Comparison of ENCODE assay signal across 11 cellular contexts in genomic region chr20:25860531-25861150, GRCh38.
DNase-seq lines count a peak whose midpoint lies in the region; ATAC-seq, FAIRE-seq and TF ChIP-seq lines count a peak whose summit lies in the region.
"Had no signal": no experiment of that assay in that cellular context is flagged by ENCODE, and none has a peak within 500 bp of the region (broad histone marks: within the 10 kb centered on the region; RNA-seq: fewer than 3 reads in every experiment).

No MANE protein-coding gene starts in this region.

- in situ Hi-C loops in HepG2 (cut with HindIII; ENCODE audit: extremely low pct_ligation_motif_present, low pct_unique_long_range_greater_than_20kb), result no loop called here

- H4K20me1 ChIP-seq in HepG2 (ENCODE audit: insufficient read depth, low read length), result no peaks in the 10 kb centered on the region

- POLR2A ChIA-PET in activated B cell treated with CpG ODN at 0.5 μM for 24 hours (lab: Charles Lee) (no interaction called here), HepG2 (lab: Yijun Ruan, JAX) (no interaction called here)

- H3K4me1 Mint-ChIP-seq in activated naive CD4-positive, alpha-beta T cell treated with anti-CD3 and anti-CD28 coated beads for 36 hours (ENCODE audit: low read depth), result peaks cover 38% of the 10 kb centered on the region
- peaks cover 52% of the 10 kb centered on the region for H3K4me1 Mint-ChIP-seq in activated B cell treated with CpG ODN at 0.5 μM for 24 hours

- H3K9me3 ChIP-seq in HepG2 (ENCODE audit: low read length) (no peaks in the 10 kb centered on the region), thoracic aorta (no peaks in the 10 kb centered on the region)
- H3K9me3 ChIP-seq: stomach had no signal

- H3K36me3 ChIP-seq in HepG2 (replicated peaks in 1 of 2; ENCODE audit: control insufficient read depth in 1 of 2, insufficient read depth in 2 of 2, low read length in 2 of 2), result no peaks in the 10 kb centered on the region
- H3K36me3 ChIP-seq in thoracic aorta, result no peaks in the 10 kb centered on the region
- H3K36me3 ChIP-seq: stomach had no signal

- BruUV-seq in HepG2 (replicated peaks; lab: Mats Ljungman, UMichigan), result no TSS peak

- H3K9ac ChIP-seq in HepG2 (ENCODE audit: insufficient read depth, low read depth, low read length), result no peak overlapping the region
- H3K9ac ChIP-seq: KMS-11 had no signal

- H2AFZ ChIP-seq in HepG2 (ENCODE audit: low read length), result no peak overlapping the region

- no peak for TF ChIP-seq POLR2A in HepG2 (IDR thresholded peaks at IDR 0.05; ENCODE audit: insufficient read depth in 1 of 2, low read depth in 2 of 2, low read length in 2 of 2)

- no peak for ATAC-seq in activated B cell treated with CpG ODN at 0.5 μM for 24 hours (ENCODE audit: low read depth)
- ATAC-seq in HepG2, result peak; percentile 13
- no peak for ATAC-seq in thoracic aorta (ENCODE audit: insufficient number of reproducible peaks, low FRiP score, low read depth)
- ATAC-seq in HG02623 (IDR thresholded peaks at IDR 0.05; ENCODE audit: unreplicated experiment), result no peak

- DNase-seq in activated naive CD4-positive, alpha-beta T cell treated with anti-CD3 and anti-CD28 coated beads for 36 hours, result no peak
- no peak for DNase-seq in activated naive CD4-positive, alpha-beta T cell (lab: John Stamatoyannopoulos, UW)
- no peak for DNase-seq in activated B cell treated with CpG ODN at 0.5 μM for 24 hours
- no peak for DNase-seq in HepG2 (ENCODE audit: low spot score)
- no peak for DNase-seq in thoracic aorta (ENCODE audit: low spot score)
- DNase-seq in DMS153 (lab: John Stamatoyannopoulos, UW), result no peak
- DNase-seq in COLO829 (ENCODE audit: low spot score), result no peak
- DNase-seq: cortex of kidney had no signal

- TF ChIP-seq EP300 in HepG2 (IDR thresholded peaks at IDR 0.05; ENCODE audit: low read depth in 2 of 2, low read length in 2 of 2), result no peak
- no peak for TF ChIP-seq EP300 in HepG2 (CRISPR knock-in tag; IDR thresholded peaks at IDR 0.05; ENCODE audit: borderline replicate concordance)

- no peak overlapping the region for H3K27ac ChIP-seq in HepG2 (ENCODE audit: extremely low read length, insufficient read depth, low read length)
- no peak overlapping the region for H3K27ac ChIP-seq in thoracic aorta
- H3K27ac ChIP-seq: KMS-11 had no signal

- no peaks in the 10 kb centered on the region for H3K9me3 Mint-ChIP-seq in activated naive CD4-positive, alpha-beta T cell treated with anti-CD3 and anti-CD28 coated beads for 36 hours
- no peaks in the 10 kb centered on the region for H3K9me3 Mint-ChIP-seq in activated B cell treated with CpG ODN at 0.5 μM for 24 hours

- peaks cover 77% of the 10 kb centered on the region for H3K27me3 Mint-ChIP-seq in activated naive CD4-positive, alpha-beta T cell treated with anti-CD3 and anti-CD28 coated beads for 36 hours (ENCODE audit: low read depth)
- H3K27me3 Mint-ChIP-seq in activated B cell treated with CpG ODN at 0.5 μM for 24 hours, result peaks cover 70% of the 10 kb centered on the region

- H3K27ac Mint-ChIP-seq in activated naive CD4-positive, alpha-beta T cell treated with anti-CD3 and anti-CD28 coated beads for 36 hours, result no peak overlapping the region
- no peak overlapping the region for H3K27ac Mint-ChIP-seq in activated B cell treated with CpG ODN at 0.5 μM for 24 hours

- H3K4me3 Mint-ChIP-seq in activated naive CD4-positive, alpha-beta T cell treated with anti-CD3 and anti-CD28 coated beads for 36 hours, result peak overlapping the region; percentile 74
- peak overlapping the region; percentile 72 for H3K4me3 Mint-ChIP-seq in activated B cell treated with CpG ODN at 0.5 μM for 24 hours

- H3K4me1 ChIP-seq in HepG2 (ENCODE audit: insufficient read depth, low read length) (peaks cover 66% of the 10 kb centered on the region), thoracic aorta (ENCODE audit: control insufficient read depth in 1 of 2, low read depth in 2 of 2) (peaks cover 21 to 33% of the 10 kb centered on the region in 2 donors)

- peak overlapping the region; percentile 9 to 75 (median 48); a peak in 4 of 6 replicates for H3K4me3 ChIP-seq in HepG2 (replicated peaks in 1 of 3; ENCODE audit: insufficient read depth in 1 of 3, low read depth in 2 of 3, low read length in 3 of 3)
- peak overlapping the region; percentile 52 for H3K4me3 ChIP-seq in thoracic aorta

- 30% methylated on average over 23 of the region's 23 CpGs for WGBS in HepG2 (ENCODE audit: low lambda C conversion rate)

- CTCF ChIA-PET in activated naive CD4-positive, alpha-beta T cell treated with anti-CD3 and anti-CD28 coated beads for 36 hours (lab: Charles Lee), result no interaction called here
- CTCF ChIA-PET in activated B cell treated with CpG ODN at 0.5 μM for 24 hours (lab: Charles Lee), result no interaction called here
- CTCF ChIA-PET in HepG2 (lab: Yijun Ruan, JAX; ENCODE audit: low intra/inter-chr PET ratio, low total read pairs), result no interaction called here

- H3K27me3 ChIP-seq in HepG2 (ENCODE audit: control insufficient read depth in 1 of 2, insufficient read depth in 2 of 2, low read length in 2 of 2) (peaks cover 16 to 65% of the 10 kb centered on the region in 2 experiments), thoracic aorta (replicated peaks; ENCODE audit: insufficient read depth) (no peaks in the 10 kb centered on the region)

- no peaks in the 10 kb centered on the region for H3K36me3 Mint-ChIP-seq in activated naive CD4-positive, alpha-beta T cell treated with anti-CD3 and anti-CD28 coated beads for 36 hours (ENCODE audit: low read depth)
- H3K36me3 Mint-ChIP-seq in activated B cell treated with CpG ODN at 0.5 μM for 24 hours (ENCODE audit: low read depth), result no peaks in the 10 kb centered on the region

- intact Hi-C loops in activated naive CD4-positive, alpha-beta T cell treated with anti-CD3 and anti-CD28 coated beads for 36 hours (cut with micrococcal nuclease), result no loop called here
- intact Hi-C loops in activated B cell treated with CpG ODN at 0.5 μM for 24 hours (cut with micrococcal nuclease), result no loop called here
- intact Hi-C loops in HepG2 (cut with micrococcal nuclease; ENCODE audit: unreplicated experiment), result no loop called here

- H3K4me2 ChIP-seq in HepG2 (ENCODE audit: low read depth, low read length), result peak overlapping the region; percentile 100

- FAIRE-seq in HepG2 (lab: Jason Lieb, UNC), result no peak

- no peaks in the 10 kb centered on the region for H3K79me2 ChIP-seq in HepG2 (ENCODE audit: insufficient read depth, low read length)

- TF ChIP-seq RAD21 in HepG2 (CRISPR knock-in tag; IDR thresholded peaks at IDR 0.05), result no peak

- TF ChIP-seq CTCF in activated B cell treated with CpG ODN at 0.5 μM for 24 hours (IDR thresholded peaks at IDR 0.05) (no peak), HepG2 (CRISPR knock-in tag; IDR thresholded peaks at IDR 0.05) (0 out of 2 replicates have a peak, but pooled peaks have one; percentile 5), thoracic aorta (IDR thresholded peaks at IDR 0.05) (no peak)

TF ChIP-seq in HepG2, 621 proteins besides CTCF, POLR2A, EP300 and RAD21 (continues in another document):
- TF ChIP-seq RFX1 (IDR thresholded peaks at IDR 0.05) (no peak), ZNF646 (CRISPR knock-in tag; IDR thresholded peaks at IDR 0.05) (0 out of 2 replicates have a peak, but pooled peaks have one; percentile 72), FIP1L1 (IDR thresholded peaks at IDR 0.05; ENCODE audit: borderline replicate concordance, insufficient read depth, low read depth, low read length) (no peak), MYC (CRISPR knock-in tag; IDR thresholded peaks at IDR 0.05; ENCODE audit: borderline replicate concordance) (0 out of 2 replicates have a peak, but pooled peaks have one; percentile 0), MTF2 (CRISPR knock-in tag; IDR thresholded peaks at IDR 0.05; ENCODE audit: borderline replicate concordance) (no peak), FOXM1 (CRISPR knock-in tag; IDR thresholded peaks at IDR 0.05) (0 out of 2 replicates have a peak, but pooled peaks have one; percentile 17), RFX3 (CRISPR knock-in tag; IDR thresholded peaks at IDR 0.05) (no peak)
